9 cellular contexts compared by ENCODE assay signal in genomic region chr1:1597275-1597930, GRCh38. TPM values are rescaled to one million over a fixed set of nuclear protein-coding genes. Genes with fewer than 3 reads are reported as not detected.
DNase-seq lines count a peak whose midpoint lies in the region; ATAC-seq and TF ChIP-seq lines count a peak whose summit lies in the region.
"Had no signal": no experiment of that assay in that cellular context is flagged by ENCODE, and none has a peak within 500 bp of the region (broad histone marks: within the 10 kb centered on the region; RNA-seq: fewer than 3 reads in every experiment).

No MANE protein-coding gene starts in this region.

- no peaks in the 10 kb centered on the region for H3K36me3 Mint-ChIP-seq in activated CD4-positive, alpha-beta memory T cell treated with anti-CD3 and anti-CD28 coated beads for 36 hours
- no peaks in the 10 kb centered on the region for H3K36me3 Mint-ChIP-seq in activated CD4-positive, alpha-beta memory T cell treated with anti-CD3 and anti-CD28 coated beads, Interleukin-2, amount 10 ng/mL, durations not matched to agents 7 days and 5 days (ENCODE audit: low read depth)

- no peaks in the 10 kb centered on the region for H3K9me3 ChIP-seq in stomach

- no peak overlapping the region for H3K27ac Mint-ChIP-seq in activated CD4-positive, alpha-beta memory T cell treated with anti-CD3 and anti-CD28 coated beads for 36 hours
- H3K27ac Mint-ChIP-seq in activated CD4-positive, alpha-beta memory T cell treated with anti-CD3 and anti-CD28 coated beads, Interleukin-2, amount 10 ng/mL, durations not matched to agents 7 days and 5 days = no peak overlapping the region

- peak; percentile 51 for TF ChIP-seq CTCF in epithelial cell of esophagus (IDR thresholded peaks at IDR 0.05; ENCODE audit: insufficient read depth, low read depth, low read length, missing control alignments)
- TF ChIP-seq CTCF in retinal pigment epithelial cell (conservative IDR thresholded peaks at IDR 0.05; ENCODE audit: low read depth, low read length) = peak; percentile 53
- no peak for TF ChIP-seq CTCF in stomach (IDR thresholded peaks at IDR 0.05)

- no peak overlapping the region for H3K4me3 Mint-ChIP-seq in activated CD4-positive, alpha-beta memory T cell treated with anti-CD3 and anti-CD28 coated beads for 36 hours
- no peak overlapping the region for H3K4me3 Mint-ChIP-seq in activated CD4-positive, alpha-beta memory T cell treated with anti-CD3 and anti-CD28 coated beads, Interleukin-2, amount 10 ng/mL, durations not matched to agents 7 days and 5 days

- intact Hi-C loops in activated CD4-positive, alpha-beta memory T cell treated with anti-CD3 and anti-CD28 coated beads for 36 hours (cut with micrococcal nuclease) = no loop called here
- intact Hi-C loops in stomach (cut with DNase I; ENCODE audit: low total_unique reads) = no loop called here

- peaks cover 13 to 35% (median 20%) of the 10 kb centered on the region in 4 donors for H3K4me1 ChIP-seq in stomach

- no peak for TF ChIP-seq EP300 in stomach (IDR thresholded peaks at IDR 0.05)

- peaks cover 13 to 60% (median 41%) of the 10 kb centered on the region in 3 donors for H3K27me3 ChIP-seq in stomach

- POLR2A ChIA-PET in activated CD4-positive, alpha-beta memory T cell treated with anti-CD3 and anti-CD28 coated beads for 36 hours (lab: Charles Lee) = interaction anchor here (0.8 kb wide), 1 partner anchor 18 kb away, joined by 3 read pairs; the partner anchor contains the start of gene MIB2
- POLR2A ChIA-PET in activated CD4-positive, alpha-beta memory T cell treated with anti-CD3 and anti-CD28 coated beads, Interleukin-2, amount 10 ng/mL, durations not matched to agents 7 days and 5 days (lab: Charles Lee) = interaction anchor here (1.0 to 3.1 kb wide), 4 partner anchors 9 to 33 kb away, joined by 3 to 14 read pairs (median 6); partner anchors contain the start of gene MIB2

- peaks cover 10% of the 10 kb centered on the region for H3K4me1 Mint-ChIP-seq in activated CD4-positive, alpha-beta memory T cell treated with anti-CD3 and anti-CD28 coated beads for 36 hours (ENCODE audit: low read depth)
- H3K4me1 Mint-ChIP-seq in activated CD4-positive, alpha-beta memory T cell treated with anti-CD3 and anti-CD28 coated beads, Interleukin-2, amount 10 ng/mL, durations not matched to agents 7 days and 5 days = peaks cover 8% of the 10 kb centered on the region

- H3K27me3 Mint-ChIP-seq in activated CD4-positive, alpha-beta memory T cell treated with anti-CD3 and anti-CD28 coated beads for 36 hours = peaks cover 5% of the 10 kb centered on the region
- H3K27me3 Mint-ChIP-seq in activated CD4-positive, alpha-beta memory T cell treated with anti-CD3 and anti-CD28 coated beads, Interleukin-2, amount 10 ng/mL, durations not matched to agents 7 days and 5 days = peaks cover 9% of the 10 kb centered on the region

- H3K36me3 ChIP-seq in stomach = no peaks in the 10 kb centered on the region

- CTCF ChIA-PET in activated CD4-positive, alpha-beta memory T cell treated with anti-CD3 and anti-CD28 coated beads for 36 hours (lab: Charles Lee) = interaction anchor here (1.1 kb wide), 1 partner anchor 17 kb away, joined by 4 read pairs; no protein-coding TSS in a partner anchor
- CTCF ChIA-PET in activated CD4-positive, alpha-beta memory T cell treated with anti-CD3 and anti-CD28 coated beads, Interleukin-2, amount 10 ng/mL, durations not matched to agents 7 days and 5 days (lab: Charles Lee) = interaction anchor here (0.6 to 1.2 kb wide), 2 partner anchors 17 to 50 kb away, joined by 3 read pairs; no protein-coding TSS in a partner anchor

- H3K27ac ChIP-seq in stomach = no peak overlapping the region

- WGBS in stomach, 5 donors = 14 to 34% (median 17%) methylated on average over 8 to 14 of the region's 16 CpGs

- no peak for ATAC-seq in GM19351 (IDR thresholded peaks at IDR 0.05; ENCODE audit: unreplicated experiment)

- peak; percentile 42 for DNase-seq in activated CD4-positive, alpha-beta memory T cell treated with anti-CD3 and anti-CD28 coated beads for 36 hours
- no peak for DNase-seq in activated CD4-positive, alpha-beta memory T cell treated with anti-CD3 and anti-CD28 coated beads, Interleukin-2, amount 10 ng/mL, durations not matched to agents 7 days and 5 days
- peak; percentile 34 for DNase-seq in NCI-H2171 treated with DMSO at 0.1 percent for 48 hours (lab: John Stamatoyannopoulos, UW)
- peak; percentile 43 for DNase-seq in epithelial cell of esophagus (ENCODE audit: low read depth)
- no peak for DNase-seq in retinal pigment epithelial cell (ENCODE audit: low read depth)
- DNase-seq in stomach = no peak
- DNase-seq in pons (ENCODE audit: low spot score) = no peak

- H3K4me3 ChIP-seq in epithelial cell of esophagus (ENCODE audit: low read length) = no peak overlapping the region
- no peak overlapping the region for H3K4me3 ChIP-seq in retinal pigment epithelial cell (ENCODE audit: low read length)
- no peak overlapping the region for H3K4me3 ChIP-seq in stomach

- TF ChIP-seq POLR2A in stomach (IDR thresholded peaks at IDR 0.05) = no peak

- H3K9me3 Mint-ChIP-seq in activated CD4-positive, alpha-beta memory T cell treated with anti-CD3 and anti-CD28 coated beads for 36 hours = no peaks in the 10 kb centered on the region
- H3K9me3 Mint-ChIP-seq in activated CD4-positive, alpha-beta memory T cell treated with anti-CD3 and anti-CD28 coated beads, Interleukin-2, amount 10 ng/mL, durations not matched to agents 7 days and 5 days = no peaks in the 10 kb centered on the region

RNA-seq across cellular contexts. Expression of gene FNDC10, which starts 2.5 kb away (rescaled TPM):
- total RNA-seq in activated CD4-positive, alpha-beta memory T cell treated with anti-CD3 and anti-CD28 coated beads for 36 hours = 1 to 10 TPM; 1.5 to 1.6 TPM
- 1 to 10 TPM; 2.6 to 2.7 TPM for total RNA-seq in activated CD4-positive, alpha-beta memory T cell treated with anti-CD3 and anti-CD28 coated beads, Interleukin-2, amount 10 ng/mL, durations not matched to agents 7 days and 5 days
- 10 to 100 TPM in 1 of 5 donors, under 1 TPM in 1, not detected in 3; 0.29 to 20.0 TPM for total RNA-seq in stomach
- polyA plus RNA-seq in stomach = 1 to 10 TPM; 2.1 to 5.1 (median 4.0) TPM

RNA-seq across cellular contexts. Expression of gene MIB2, which starts 17.9 kb away (rescaled TPM):
- 10 to 100 TPM; 31.1 to 36.1 TPM for total RNA-seq in activated CD4-positive, alpha-beta memory T cell treated with anti-CD3 and anti-CD28 coated beads for 36 hours
- 10 to 100 TPM; 37.2 to 37.5 TPM for total RNA-seq in activated CD4-positive, alpha-beta memory T cell treated with anti-CD3 and anti-CD28 coated beads, Interleukin-2, amount 10 ng/mL, durations not matched to agents 7 days and 5 days
- 100 to 1,000 TPM in 3 of 5 donors, 10 to 100 TPM in 2; 21.5 to 871 (median 193) TPM for total RNA-seq in stomach
- 100 to 1,000 TPM; 124 to 139 (median 136) TPM for polyA plus RNA-seq in stomach

RNA-seq across cellular contexts. Expression of gene SSU72, which starts 22.7 kb away (rescaled TPM):
- total RNA-seq in activated CD4-positive, alpha-beta memory T cell treated with anti-CD3 and anti-CD28 coated beads for 36 hours = 100 to 1,000 TPM; 106 to 107 TPM
- total RNA-seq in activated CD4-positive, alpha-beta memory T cell treated with anti-CD3 and anti-CD28 coated beads, Interleukin-2, amount 10 ng/mL, durations not matched to agents 7 days and 5 days = 100 to 1,000 TPM; 111 to 113 TPM
- 100 to 1,000 TPM in 1 of 5 donors, 10 to 100 TPM in 4; 45.7 to 215 (median 85.9) TPM for total RNA-seq in stomach
- 100 to 1,000 TPM in 2 of 3 donors, 10 to 100 TPM in 1; 85.0 to 135 (median 108) TPM for polyA plus RNA-seq in stomach

RNA-seq across cellular contexts. Expression of gene MMP23B, which starts 34.6 kb away (rescaled TPM):
- 1 to 10 TPM in 1 of 2 experiments, under 1 TPM in 1; 0.61 to 1.1 TPM for total RNA-seq in activated CD4-positive, alpha-beta memory T cell treated with anti-CD3 and anti-CD28 coated beads for 36 hours
- 1 to 10 TPM in 1 of 2 experiments, under 1 TPM in 1; 0.63 to 2.4 TPM for total RNA-seq in activated CD4-positive, alpha-beta memory T cell treated with anti-CD3 and anti-CD28 coated beads, Interleukin-2, amount 10 ng/mL, durations not matched to agents 7 days and 5 days
- 100 to 1,000 TPM in 1 of 5 donors, 10 to 100 TPM in 4; 15.1 to 111 (median 19.3) TPM for total RNA-seq in stomach
- 10 to 100 TPM in 2 of 3 donors, 1 to 10 TPM in 1; 5.5 to 16.2 (median 12.7) TPM for polyA plus RNA-seq in stomach

RNA-seq across cellular contexts. Expression of gene TMEM240, which starts 57.0 kb away (rescaled TPM):
- total RNA-seq in activated CD4-positive, alpha-beta memory T cell treated with anti-CD3 and anti-CD28 coated beads for 36 hours = under 1 TPM in 1 of 2 experiments, not detected in 1; 0.29 TPM
- under 1 TPM in 1 of 2 experiments, not detected in 1; 0.28 TPM for total RNA-seq in activated CD4-positive, alpha-beta memory T cell treated with anti-CD3 and anti-CD28 coated beads, Interleukin-2, amount 10 ng/mL, durations not matched to agents 7 days and 5 days
- total RNA-seq in stomach = 10 to 100 TPM in 1 of 5 donors, 1 to 10 TPM in 1, not detected in 3; 3.5 to 10.3 TPM
- 1 to 10 TPM; 1.8 to 4.5 (median 2.8) TPM for polyA plus RNA-seq in stomach
- total RNA-seq: mononuclear cell had no signal

Comparison
In these comparisons a context has a peak if more than half of its experiments do, and no peak if none do; other contexts are left out.
1. DNase-seq: peak in activated CD4-positive, alpha-beta memory T cell treated with anti-CD3 and anti-CD28 coated beads for 36 hours (single experiment), NCI-H2171 treated with DMSO at 0.1 percent for 48 hours (single experiment) and epithelial cell of esophagus (single experiment); none in activated CD4-positive, alpha-beta memory T cell treated with anti-CD3 and anti-CD28 coated beads, Interleukin-2, amount 10 ng/mL, durations not matched to agents 7 days and 5 days (single experiment), retinal pigment epithelial cell (single experiment), stomach (single experiment) and pons (single experiment).
2. CTCF ChIP-seq: peak in epithelial cell of esophagus (single experiment) and retinal pigment epithelial cell (single experiment); none in stomach (0 of 7).